Comparison of ENCODE assay signal across 11 cellular contexts in genomic region chr3:192042116-192042515, GRCh38.
A peak's percentile ranks its signal among the peaks of the same experiment; 100 is the strongest.
DNase-seq lines count a peak whose midpoint lies in the region; ATAC-seq, FAIRE-seq and TF ChIP-seq lines count a peak whose summit lies in the region.
"Had no signal": no experiment of that assay in that cellular context is flagged by ENCODE, and none has a peak within 500 bp of the region (broad histone marks: within the 10 kb centered on the region; RNA-seq: fewer than 3 reads in every experiment).

No MANE protein-coding gene starts in this region.

- H3K79me2 ChIP-seq in DOHH2 (ENCODE audit: control insufficient read depth, low read length), result no peaks in the 10 kb centered on the region

- H3K27me3 ChIP-seq in DOHH2 (ENCODE audit: control insufficient read depth, low read length) (no peaks in the 10 kb centered on the region), tibial nerve (no peaks in the 10 kb centered on the region)

- TF ChIP-seq CTCF in DOHH2 (IDR thresholded peaks at IDR 0.05; ENCODE audit: low read depth, low read length, poor library complexity, severe bottlenecking), result no peak
- no peak for TF ChIP-seq CTCF in tibial nerve (IDR thresholded peaks at IDR 0.05)

- peak overlapping the region; percentile 74 for H3K27ac ChIP-seq in DOHH2 (ENCODE audit: low read depth, low read length)
- H3K27ac ChIP-seq in tibial nerve, result no peak overlapping the region

- ATAC-seq in HG02642 (IDR thresholded peaks at IDR 0.05; ENCODE audit: poor library complexity, unreplicated experiment) (peak; percentile 97), HG03442 (IDR thresholded peaks at IDR 0.05; ENCODE audit: unreplicated experiment) (peak; percentile 94)

- no peaks in the 10 kb centered on the region for H3K27me3 Mint-ChIP-seq in activated CD4-positive, alpha-beta memory T cell treated with anti-CD3 and anti-CD28 coated beads, Interleukin-2, amount 10 ng/mL, durations not matched to agents 7 days and 5 days

- DNase-seq in GM19239 (ENCODE audit: insufficient read length, low spot score) (peak; percentile 19), tibial nerve (ENCODE audit: low spot score in 2 of 2) (no peak), AG08395 (ENCODE audit: low spot score) (no peak)
- DNase-seq in stimulated activated CD4-positive, alpha-beta T cell treated with anti-CD3 and anti-CD28 coated beads, Interleukin-4, amount 100 ng/mL, for 4 hours, result no peak
- no peak for DNase-seq in activated CD4-positive, alpha-beta memory T cell treated with anti-CD3 and anti-CD28 coated beads, Interleukin-2, amount 10 ng/mL, durations not matched to agents 7 days and 5 days
- DNase-seq: Right ventricle myocardium superior had no signal

- POLR2A ChIA-PET in activated CD4-positive, alpha-beta memory T cell treated with anti-CD3 and anti-CD28 coated beads, Interleukin-2, amount 10 ng/mL, durations not matched to agents 7 days and 5 days (lab: Charles Lee), result no interaction called here

- no peaks in the 10 kb centered on the region for H3K4me1 Mint-ChIP-seq in activated CD4-positive, alpha-beta memory T cell treated with anti-CD3 and anti-CD28 coated beads, Interleukin-2, amount 10 ng/mL, durations not matched to agents 7 days and 5 days

- peak; percentile 99 for FAIRE-seq in GM19239 (lab: Jason Lieb, UNC)
- FAIRE-seq: HTR-8/SVneo had no signal

- no peaks in the 10 kb centered on the region for H3F3A ChIP-seq in DOHH2 (ENCODE audit: control insufficient read depth, insufficient read depth)

- peaks cover 57% of the 10 kb centered on the region for H3K4me1 ChIP-seq in DOHH2 (ENCODE audit: control insufficient read depth, low read length)
- no peaks in the 10 kb centered on the region for H3K4me1 ChIP-seq in tibial nerve

- no peak overlapping the region for H3K4me3 Mint-ChIP-seq in activated CD4-positive, alpha-beta memory T cell treated with anti-CD3 and anti-CD28 coated beads, Interleukin-2, amount 10 ng/mL, durations not matched to agents 7 days and 5 days

- TF ChIP-seq POLR2A in tibial nerve (IDR thresholded peaks at IDR 0.05), result no peak

- WGBS in tibial nerve, 2 donors, result 92 to 95% methylated on average over 3 of the region's 3 CpGs

- CTCF ChIA-PET in activated CD4-positive, alpha-beta memory T cell treated with anti-CD3 and anti-CD28 coated beads, Interleukin-2, amount 10 ng/mL, durations not matched to agents 7 days and 5 days (lab: Charles Lee), result no interaction called here

- no peak for TF ChIP-seq EP300 in tibial nerve (IDR thresholded peaks at IDR 0.05)

- H3K36me3 ChIP-seq in DOHH2 (ENCODE audit: control insufficient read depth, low read length) (no peaks in the 10 kb centered on the region; the same call in 1 of the 2 replicates), tibial nerve (no peaks in the 10 kb centered on the region)

- H3K9me3 Mint-ChIP-seq in activated CD4-positive, alpha-beta memory T cell treated with anti-CD3 and anti-CD28 coated beads, Interleukin-2, amount 10 ng/mL, durations not matched to agents 7 days and 5 days, result peaks cover 7% of the 10 kb centered on the region

- H3K9me3 ChIP-seq in DOHH2 (ENCODE audit: control insufficient read depth, insufficient read depth, low read length) (0 out of 2 replicates have a peak, but pooled peaks cover 2% of the 10 kb centered on the region), tibial nerve (no peaks in the 10 kb centered on the region)

- H3K4me3 ChIP-seq in DOHH2 (ENCODE audit: low read length), result peak overlapping the region; percentile 39
- H3K4me3 ChIP-seq in tibial nerve, result no peak overlapping the region
- H3K4me3 ChIP-seq: smooth muscle cell had no signal

- H3K27ac Mint-ChIP-seq in activated CD4-positive, alpha-beta memory T cell treated with anti-CD3 and anti-CD28 coated beads, Interleukin-2, amount 10 ng/mL, durations not matched to agents 7 days and 5 days, result no peak overlapping the region

- no peaks in the 10 kb centered on the region for H3K9me2 ChIP-seq in DOHH2 (replicated peaks; ENCODE audit: control insufficient read depth, low read length)

- no peaks in the 10 kb centered on the region for H3K36me3 Mint-ChIP-seq in activated CD4-positive, alpha-beta memory T cell treated with anti-CD3 and anti-CD28 coated beads, Interleukin-2, amount 10 ng/mL, durations not matched to agents 7 days and 5 days (ENCODE audit: low read depth)

- no peaks in the 10 kb centered on the region for H4K20me1 ChIP-seq in DOHH2 (ENCODE audit: control insufficient read depth, insufficient read depth, low read depth, low read length)

- H3K4me2 ChIP-seq in DOHH2 (ENCODE audit: low read length), result peak overlapping the region; percentile 54
- H3K4me2 ChIP-seq: smooth muscle cell had no signal
